In the genomic region with DNA sequence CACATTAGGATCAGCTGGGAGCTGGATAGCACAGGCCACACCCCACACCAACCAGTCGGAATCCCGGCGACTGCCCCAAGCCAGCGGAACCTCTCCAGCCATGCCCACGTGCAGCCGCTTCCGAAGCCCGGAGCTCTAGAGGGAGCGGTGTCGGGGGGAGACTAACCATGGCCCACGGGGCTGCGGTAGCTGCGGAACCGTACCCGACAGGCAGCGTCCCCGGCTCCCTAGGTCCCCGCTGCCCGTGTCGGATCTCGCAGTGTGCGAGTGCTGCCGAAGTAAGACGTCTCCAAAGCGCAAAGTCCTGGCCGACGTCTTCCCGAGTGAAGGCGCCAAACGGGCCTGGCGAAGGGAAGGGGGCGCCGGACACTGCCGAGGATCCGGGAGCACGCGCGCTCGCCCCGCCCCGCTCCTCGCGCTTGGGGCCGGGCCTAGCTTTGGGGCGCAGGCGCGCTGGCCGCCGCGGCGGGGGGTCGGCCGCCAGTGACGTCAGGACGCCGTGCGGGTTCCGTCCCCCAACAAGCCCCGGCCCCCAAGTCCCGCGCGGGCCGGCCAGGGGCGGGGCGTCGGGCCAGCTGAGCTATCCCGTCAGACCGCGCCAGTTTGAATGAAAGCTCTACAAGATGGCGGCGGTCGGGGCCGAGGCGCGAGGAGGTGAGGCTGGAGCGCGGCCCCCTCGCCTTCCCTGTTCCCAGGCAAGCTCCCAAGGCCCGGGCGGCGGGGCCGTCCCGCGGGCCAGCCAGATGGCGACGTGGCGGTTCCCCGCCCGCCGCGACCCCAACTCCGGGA, we compare ENCODE assay signal across 8 cellular contexts. TPM values are rescaled to one million over a fixed set of nuclear protein-coding genes. Genes with fewer than 3 reads are reported as not detected.
A peak's percentile ranks its signal among the peaks of the same experiment; 100 is the strongest.
DNase-seq lines count a peak whose midpoint lies in the region; ATAC-seq, FAIRE-seq and TF ChIP-seq lines count a peak whose summit lies in the region.

A gene with protein sequence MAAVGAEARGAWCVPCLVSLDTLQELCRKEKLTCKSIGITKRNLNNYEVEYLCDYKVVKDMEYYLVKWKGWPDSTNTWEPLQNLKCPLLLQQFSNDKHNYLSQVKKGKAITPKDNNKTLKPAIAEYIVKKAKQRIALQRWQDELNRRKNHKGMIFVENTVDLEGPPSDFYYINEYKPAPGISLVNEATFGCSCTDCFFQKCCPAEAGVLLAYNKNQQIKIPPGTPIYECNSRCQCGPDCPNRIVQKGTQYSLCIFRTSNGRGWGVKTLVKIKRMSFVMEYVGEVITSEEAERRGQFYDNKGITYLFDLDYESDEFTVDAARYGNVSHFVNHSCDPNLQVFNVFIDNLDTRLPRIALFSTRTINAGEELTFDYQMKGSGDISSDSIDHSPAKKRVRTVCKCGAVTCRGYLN (plus strand): TSS at position 601 of the 789 bp plus-strand sequence. CDS start 23 bp downstream, at position 624.

- WGBS in mammary epithelial cell (ENCODE audit: low coverage, missing lambda C conversion rate), result 4% methylated on average over 35 of the region's 92 CpGs
- WGBS in small intestine, 3 donors, result 0 to 1% (median 1%) methylated on average over 68 to 92 of the region's 92 CpGs

- CTCF ChIA-PET in mammary epithelial cell (lab: Charles Lee; ENCODE audit: low non-redundant PET), result interaction anchor here (0.6 kb wide), 1 partner anchor 341 kb away, joined by 3 read pairs; no protein-coding TSS in a partner anchor

- H3K79me2 ChIP-seq in mammary epithelial cell (ENCODE audit: insufficient read depth, low read length), result peaks cover 78% of the 10 kb centered on the region

- ATAC-seq in HG03175 (IDR thresholded peaks at IDR 0.05; ENCODE audit: unreplicated experiment), result peak; percentile 92

- H3K27me3 ChIP-seq in mammary epithelial cell (ENCODE audit: insufficient read depth, low read length), result no peaks in the 10 kb centered on the region
- no peaks in the 10 kb centered on the region for H3K27me3 ChIP-seq in small intestine (ENCODE audit: control insufficient read depth in 2 of 2, insufficient read depth in 2 of 2, low read length in 2 of 2)

- no peaks in the 10 kb centered on the region for H4K20me1 ChIP-seq in mammary epithelial cell (ENCODE audit: insufficient read depth, low read length)

- H3K9me3 ChIP-seq in mammary epithelial cell (replicated peaks; ENCODE audit: insufficient read depth, low read length) (no peaks in the 10 kb centered on the region), small intestine (ENCODE audit: control insufficient read depth, low read depth) (no peaks in the 10 kb centered on the region)

- peak within 1 kb of the TSS; percentile 89 for H3K27ac ChIP-seq in mammary epithelial cell (ENCODE audit: insufficient read depth, low read depth, low read length)
- peak within 1 kb of the TSS; percentile 87 to 99 for H3K27ac ChIP-seq in small intestine (ENCODE audit: low read depth in 1 of 2, low read length in 1 of 2)

- peak within 1 kb of the TSS; percentile 89 for H3K4me2 ChIP-seq in mammary epithelial cell (ENCODE audit: insufficient read depth, low read depth, low read length)

- DNase-seq in AG08395 (ENCODE audit: low spot score), result peak; percentile 99
- DNase-seq in NCI-H2227 treated with DMSO at 0.1 percent for 48 hours (lab: John Stamatoyannopoulos, UW), result peak; percentile 84
- DNase-seq in mammary epithelial cell, result peak; percentile 93
- DNase-seq in iPS-NIHi11 (ENCODE audit: low spot score), result peak; percentile 99
- peak; percentile 95 for DNase-seq in small intestine

- H2AFZ ChIP-seq in mammary epithelial cell (ENCODE audit: low read depth, low read length), result peak within 1 kb of the TSS; percentile 91

- BruUV-seq in mammary epithelial cell (replicated peaks; lab: Mats Ljungman, UMichigan), result no TSS peak

- in situ Hi-C loops in GM18951 (cut with MboI; ENCODE audit: low sequenced_read_pairs, unreplicated experiment), result no loop called here
- in situ Hi-C loops in mammary epithelial cell (cut with MboI; ENCODE audit: low sequenced_read_pairs in 2 of 2), result no loop called here

- H3K9ac ChIP-seq in mammary epithelial cell (ENCODE audit: insufficient read depth, low read length), result peak within 1 kb of the TSS; percentile 90

- H3K4me3 ChIP-seq in WI38 (ENCODE audit: low read depth, low read length), result peak within 1 kb of the TSS; percentile 91
- H3K4me3 ChIP-seq in mammary epithelial cell (replicated peaks in 1 of 3; ENCODE audit: insufficient read depth in 1 of 3, low read depth in 2 of 3, low read length in 3 of 3), result peak within 1 kb of the TSS; percentile 77 to 96 (median 93)
- peak within 1 kb of the TSS; percentile 68 to 92 for H3K4me3 ChIP-seq in small intestine (ENCODE audit: low read depth in 1 of 2, low read length in 2 of 2)

- peaks cover 16% of the 10 kb centered on the region for H3K4me1 ChIP-seq in mammary epithelial cell (ENCODE audit: insufficient read depth, low read length)
- H3K4me1 ChIP-seq in small intestine (ENCODE audit: control insufficient read depth in 2 of 2, insufficient read depth in 1 of 2, low read depth in 1 of 2, low read length in 1 of 2), result peaks cover 0 to 2% of the 10 kb centered on the region in 2 donors

- intact Hi-C loops in mammary epithelial cell (cut with micrococcal nuclease), result loop anchor here (1.0 to 5.0 kb wide), 4 partner anchors 40 to 341 kb away; a partner anchor contains a TSS

- H3K36me3 ChIP-seq in mammary epithelial cell (ENCODE audit: insufficient read depth, low read length), result peaks cover 5% of the 10 kb centered on the region
- no peaks in the 10 kb centered on the region for H3K36me3 ChIP-seq in small intestine (ENCODE audit: control insufficient read depth in 2 of 2, insufficient read depth in 2 of 2, low read length in 2 of 2)

- peak; percentile 84 for TF ChIP-seq POLR2A in GM18951 (IDR thresholded peaks at IDR 0.05; ENCODE audit: extremely low read depth, insufficient read depth, insufficient read length)

- no peak for TF ChIP-seq CTCF in WI38 (IDR thresholded peaks at IDR 0.05; ENCODE audit: low read depth, low read length)
- TF ChIP-seq CTCF in mammary epithelial cell (conservative IDR thresholded peaks at IDR 0.05 in 1 of 2, IDR thresholded peaks at IDR 0.05 in 1 of 2; ENCODE audit: extremely low read depth in 1 of 2, insufficient read depth in 1 of 2, low read depth in 1 of 2, low read length in 2 of 2), result peak in 1 of 2 donors; percentile 2

- dilution Hi-C loops in mammary epithelial cell (cut with HindIII; ENCODE audit: low sequenced_read_pairs), result no loop called here

- FAIRE-seq in small intestine (lab: Jason Lieb, UNC), result no peak

RNA-seq across cellular contexts. Expression of the gene that starts here (rescaled TPM):
- 10 to 100 TPM in 1 of 2 donors, 1 to 10 TPM in 1; 8.5 to 17.2 TPM for total RNA-seq in mammary epithelial cell
- polyA plus RNA-seq in mammary epithelial cell (11.7 TPM), small intestine (1 to 10 TPM; 2.7 to 7.3 (median 2.9) TPM)
- 20.3 TPM for polyA minus RNA-seq in mammary epithelial cell

Comparison
In these comparisons a context has a peak if more than half of its experiments do, and no peak if none do; other contexts are left out.
1. Peak in every context shown above with its lines: DNase-seq, ATAC-seq, H3K4me3 ChIP-seq and H3K27ac ChIP-seq.